In genomic region chr6:107047807-107048206, GRCh38 we compare ENCODE assay signal across 29 cellular contexts.
"Had no signal": no experiment of that assay in that cellular context is flagged by ENCODE, and none has a peak within 500 bp of the region (broad histone marks: within the 10 kb centered on the region; RNA-seq: fewer than 3 reads in every experiment).

No MANE protein-coding gene starts in this region.

- H3K27ac Mint-ChIP-seq: natural killer cell; stimulated activated naive B cell treated with anti-CD40 and anti-IgM and Interleukin-4, amounts not matched to agents 10 μg/mL and 1 μg/mL and 100 μg/mL, for 72 hours; stimulated activated naive CD8-positive, alpha-beta T cell treated with anti-CD3 and anti-CD28 coated beads, Interleukin-15, Interleukin-2, amounts not matched to agents 100 ng/mL and 50 ng/mL, for 24 hours had no signal

- H3K9me3 Mint-ChIP-seq: naive thymus-derived CD4-positive, alpha-beta T cell; natural killer cell; nephron; stimulated activated naive B cell treated with anti-CD40 and anti-IgM and Interleukin-4, amounts not matched to agents 10 μg/mL and 1 μg/mL and 100 μg/mL, for 72 hours; stimulated activated naive CD8-positive, alpha-beta T cell treated with anti-CD3 and anti-CD28 coated beads, Interleukin-15, Interleukin-2, amounts not matched to agents 100 ng/mL and 50 ng/mL, for 24 hours had no signal

- H3K4me3 Mint-ChIP-seq: naive thymus-derived CD4-positive, alpha-beta T cell; natural killer cell; nephron; stimulated activated naive B cell treated with anti-CD40 and anti-IgM and Interleukin-4, amounts not matched to agents 10 μg/mL and 1 μg/mL and 100 μg/mL, for 72 hours; stimulated activated naive CD8-positive, alpha-beta T cell treated with anti-CD3 and anti-CD28 coated beads, Interleukin-15, Interleukin-2, amounts not matched to agents 100 ng/mL and 50 ng/mL, for 24 hours had no signal

- H3K9me3 ChIP-seq: neutrophil, pancreas, prostate gland, right atrium auricular region, right lobe of liver, sigmoid colon, spleen, stomach, thoracic aorta, thyroid gland, tibial nerve, upper lobe of left lung, vagina had no signal

- H3K27ac ChIP-seq: neutrophil, pancreas, prostate gland, right atrium auricular region, right lobe of liver, sigmoid colon, skin epidermis, spleen, stomach, thoracic aorta, thyroid gland, tibial nerve, upper lobe of left lung, vagina had no signal

- H3K27me3 Mint-ChIP-seq: naive thymus-derived CD4-positive, alpha-beta T cell; stimulated activated naive B cell treated with anti-CD40 and anti-IgM and Interleukin-4, amounts not matched to agents 10 μg/mL and 1 μg/mL and 100 μg/mL, for 72 hours; stimulated activated naive CD8-positive, alpha-beta T cell treated with anti-CD3 and anti-CD28 coated beads, Interleukin-15, Interleukin-2, amounts not matched to agents 100 ng/mL and 50 ng/mL, for 24 hours had no signal

- DNase-seq: naive thymus-derived CD4-positive, alpha-beta T cell; natural killer cell; nucleus accumbens; pancreas; retina; right lobe of liver; sigmoid colon; spleen; stimulated activated CD4-positive, alpha-beta T cell treated with anti-CD3 and anti-CD28 coated beads, Interleukin-12 subunit alpha, Interleukin-12 subunit beta, amount 100 ng/mL, for 4 hours; stimulated activated CD4-positive, alpha-beta T cell treated with anti-CD3 and anti-CD28 coated beads, Interleukin-1b, Interleukin-23, amount 100 ng/mL, for 48 hours; stimulated activated CD4-positive, alpha-beta T cell treated with anti-CD3 and anti-CD28 coated beads, Interleukin-4, amount 100 ng/mL, for 1 hour; stimulated activated CD4-positive, alpha-beta T cell treated with anti-CD3 and anti-CD28 coated beads, Interleukin-4, amount 100 ng/mL, for 4 hours; stimulated activated CD8-positive, alpha-beta memory T cell treated with anti-CD3 and anti-CD28 coated beads, Interleukin-4, amount 100 ng/mL, for 48 hours; stimulated activated naive B cell treated with anti-CD40 and anti-IgM and Interleukin-4, amounts not matched to agents 10 μg/mL and 1 μg/mL and 100 μg/mL, for 72 hours; stimulated activated naive CD4-positive, alpha-beta T cell treated with Interleukin-2 at 50 U/mL for 16 hours; stomach; trophoblast cell; upper lobe of left lung had no signal

- ATAC-seq: naive thymus-derived CD4-positive, alpha-beta T cell; natural killer cell; pancreas; right lobe of liver; stimulated activated naive B cell treated with anti-CD40 and anti-IgM and Interleukin-4, amounts not matched to agents 10 μg/mL and 1 μg/mL and 100 μg/mL, for 72 hours had no signal

- H3K4me3 ChIP-seq: pancreas, prostate gland, right atrium auricular region, right lobe of liver, sigmoid colon, skin epidermis, smooth muscle cell, spleen, stomach, thoracic aorta, thyroid gland, tibial nerve, upper lobe of left lung, vagina had no signal

- H3K4me1 Mint-ChIP-seq: natural killer cell had no signal

- H3K4me2 ChIP-seq: smooth muscle cell had no signal

- H3K4me1 ChIP-seq: pancreas, prostate gland, right atrium auricular region, right lobe of liver, sigmoid colon, spleen, thyroid gland, upper lobe of left lung, vagina had no signal

- H3K27me3 ChIP-seq: neutrophil, pancreas, right atrium auricular region, right lobe of liver, sigmoid colon, spleen, stomach, thyroid gland, tibial nerve, upper lobe of left lung, vagina had no signal

- H3K36me3 ChIP-seq: prostate gland had no signal
